In genomic region chr7:14871880-14872279, GRCh38 we compare ENCODE assay signal across 22 cellular contexts. TPM values are rescaled to one million over a fixed set of nuclear protein-coding genes. Genes with fewer than 3 reads are reported as not detected.
"Had no signal": no experiment of that assay in that cellular context is flagged by ENCODE, and none has a peak within 500 bp of the region (broad histone marks: within the 10 kb centered on the region; RNA-seq: fewer than 3 reads in every experiment).

No MANE protein-coding gene starts in this region.

- H3K9me3 ChIP-seq: esophagus squamous epithelium, lower lobe of right lung, mucosa of descending colon had no signal

- H3K4me1 ChIP-seq: esophagus squamous epithelium, heart right ventricle, left lung, lower lobe of right lung had no signal

- H3K36me3 ChIP-seq: esophagus squamous epithelium, heart right ventricle, left lung, lower lobe of right lung had no signal

- H3K27ac ChIP-seq: coronary artery, dorsolateral prefrontal cortex, esophagus squamous epithelium, heart right ventricle, left lung, lower lobe of right lung had no signal

- H3K27me3 ChIP-seq: dorsolateral prefrontal cortex, esophagus squamous epithelium, heart right ventricle, left lung had no signal

- DNase-seq: dermis blood vessel endothelial cell; dorsolateral prefrontal cortex; effector CD4-positive, alpha-beta T cell; effector memory CD4-positive, alpha-beta T cell; esophagus squamous epithelium; foreskin fibroblast; foreskin melanocyte; glutamatergic neuron; head of caudate nucleus; heart right ventricle; hippocampal formation; left cardiac atrium; left lung; left ventricle myocardium superior; lower lobe of right lung; mesenchymal stem cell; mucosa of descending colon; naive B cell had no signal

- H3K4me3 ChIP-seq: coronary artery, dorsolateral prefrontal cortex, esophagus squamous epithelium, heart right ventricle, left lung, lower lobe of right lung, mucosa of descending colon had no signal

- ATAC-seq: heart right ventricle, left cardiac atrium, left lung, left ventricle myocardium superior, lower lobe of right lung, mucosa of descending colon had no signal

RNA-seq across cellular contexts. Expression of gene DGKB, which starts 30.7 kb away (rescaled TPM):
- total RNA-seq: dermis blood vessel endothelial cell, endothelial cell of umbilical vein, kidney epithelial cell, lung microvascular endothelial cell had no signal
- polyA plus RNA-seq: endothelial cell of umbilical vein had no signal
